1 cellular context compared by ENCODE assay signal in the genomic region with DNA sequence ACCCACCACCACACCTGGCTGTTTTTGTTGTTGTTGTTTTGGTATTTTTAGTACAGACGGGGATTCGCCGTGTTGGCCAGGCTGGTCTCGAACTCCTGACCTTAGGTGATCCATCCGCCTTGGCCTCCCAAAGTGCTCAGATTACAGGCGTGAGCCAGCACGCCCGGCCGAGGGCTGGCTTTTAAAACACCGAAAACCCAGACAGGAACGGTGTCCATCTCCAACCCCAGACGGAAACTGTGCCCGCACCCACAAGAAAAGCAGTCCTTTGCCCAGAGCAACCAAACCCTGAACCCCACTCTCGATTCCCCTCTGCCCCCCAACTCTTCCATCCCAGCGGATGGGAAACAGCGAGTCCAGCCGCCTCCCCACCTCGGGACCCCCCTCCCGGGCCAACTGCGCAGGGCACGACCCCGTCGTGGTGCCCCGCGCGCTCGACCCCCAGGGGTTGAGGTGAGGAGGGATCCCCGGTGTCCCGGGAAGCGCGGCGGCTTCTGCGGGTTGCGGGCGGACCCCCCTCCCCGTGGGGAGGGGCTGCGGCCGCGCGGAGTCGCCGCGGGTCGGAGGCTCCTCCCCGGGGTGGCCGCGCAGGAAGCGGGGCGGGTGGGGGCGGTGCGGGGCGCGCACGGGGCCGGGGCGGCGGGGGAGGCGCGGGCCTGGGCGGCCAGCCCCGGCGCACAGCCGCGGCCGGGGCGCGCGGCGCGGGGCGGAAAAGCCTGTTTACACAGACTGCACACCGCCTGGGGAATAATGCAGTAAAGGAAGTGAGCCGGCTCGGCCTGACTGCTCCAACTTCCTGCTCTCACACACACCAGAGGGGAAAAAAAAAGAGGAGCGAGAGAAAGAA.
TF ChIP-seq lines count a peak whose summit lies in the region.

A gene (plus strand): TSS at position 651 of the 847 bp plus-strand sequence.

TF ChIP-seq in PFSK-1, 5 proteins besides CTCF, POLR2A, EP300 and RAD21:
- TF ChIP-seq, protein P1, sequence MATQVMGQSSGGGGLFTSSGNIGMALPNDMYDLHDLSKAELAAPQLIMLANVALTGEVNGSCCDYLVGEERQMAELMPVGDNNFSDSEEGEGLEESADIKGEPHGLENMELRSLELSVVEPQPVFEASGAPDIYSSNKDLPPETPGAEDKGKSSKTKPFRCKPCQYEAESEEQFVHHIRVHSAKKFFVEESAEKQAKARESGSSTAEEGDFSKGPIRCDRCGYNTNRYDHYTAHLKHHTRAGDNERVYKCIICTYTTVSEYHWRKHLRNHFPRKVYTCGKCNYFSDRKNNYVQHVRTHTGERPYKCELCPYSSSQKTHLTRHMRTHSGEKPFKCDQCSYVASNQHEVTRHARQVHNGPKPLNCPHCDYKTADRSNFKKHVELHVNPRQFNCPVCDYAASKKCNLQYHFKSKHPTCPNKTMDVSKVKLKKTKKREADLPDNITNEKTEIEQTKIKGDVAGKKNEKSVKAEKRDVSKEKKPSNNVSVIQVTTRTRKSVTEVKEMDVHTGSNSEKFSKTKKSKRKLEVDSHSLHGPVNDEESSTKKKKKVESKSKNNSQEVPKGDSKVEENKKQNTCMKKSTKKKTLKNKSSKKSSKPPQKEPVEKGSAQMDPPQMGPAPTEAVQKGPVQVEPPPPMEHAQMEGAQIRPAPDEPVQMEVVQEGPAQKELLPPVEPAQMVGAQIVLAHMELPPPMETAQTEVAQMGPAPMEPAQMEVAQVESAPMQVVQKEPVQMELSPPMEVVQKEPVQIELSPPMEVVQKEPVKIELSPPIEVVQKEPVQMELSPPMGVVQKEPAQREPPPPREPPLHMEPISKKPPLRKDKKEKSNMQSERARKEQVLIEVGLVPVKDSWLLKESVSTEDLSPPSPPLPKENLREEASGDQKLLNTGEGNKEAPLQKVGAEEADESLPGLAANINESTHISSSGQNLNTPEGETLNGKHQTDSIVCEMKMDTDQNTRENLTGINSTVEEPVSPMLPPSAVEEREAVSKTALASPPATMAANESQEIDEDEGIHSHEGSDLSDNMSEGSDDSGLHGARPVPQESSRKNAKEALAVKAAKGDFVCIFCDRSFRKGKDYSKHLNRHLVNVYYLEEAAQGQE (IDR thresholded peaks at IDR 0.05; ENCODE audit: insufficient read depth in 1 of 2, low read depth in 2 of 2, low read length in 2 of 2), result peak in 1 of 2 experiments; percentile 63; a peak in 1 of 4 replicates
- TF ChIP-seq FOXP2 (optimal IDR thresholded peaks at IDR 0.05; ENCODE audit: borderline replicate concordance, extremely low read depth, extremely low read length, insufficient read depth) (peak; percentile 97), POLR2AphosphoS5 (IDR thresholded peaks at IDR 0.05; ENCODE audit: low read depth, low read length) (no peak), TAF1 (IDR thresholded peaks at IDR 0.05; ENCODE audit: borderline replicate concordance, insufficient read depth, low read length) (0 out of 2 replicates have a peak, but pooled peaks have one; percentile 45), SIN3A (IDR thresholded peaks at IDR 0.05; ENCODE audit: borderline replicate concordance, insufficient read depth, low read length) (peak; percentile 89; the same call in 1 of the 2 replicates)
